16 cellular contexts compared by ENCODE assay signal in the genomic region with DNA sequence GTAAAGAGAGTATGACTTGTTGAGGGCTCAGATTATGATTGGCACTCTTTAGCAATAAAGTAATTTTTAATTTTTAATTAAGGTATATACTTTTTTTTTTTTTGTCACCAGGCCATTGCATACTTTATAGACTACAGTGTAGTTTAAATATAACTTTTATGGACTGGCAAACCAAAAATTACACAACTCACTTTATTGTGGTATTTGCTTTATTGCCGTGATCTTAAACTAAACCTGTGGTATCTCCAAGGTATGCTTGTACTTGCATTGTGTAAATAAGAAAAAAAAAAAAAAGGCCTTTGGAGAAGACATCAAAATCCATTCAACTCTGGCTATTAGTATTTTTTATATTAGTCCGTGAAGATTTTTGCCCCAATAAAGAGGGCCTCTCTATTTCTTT.
"Had no signal": no experiment of that assay in that cellular context is flagged by ENCODE, and none has a peak within 500 bp of the region (broad histone marks: within the 10 kb centered on the region; RNA-seq: fewer than 3 reads in every experiment).

No MANE protein-coding gene starts in this region.

- H3K27ac ChIP-seq: coronary artery, esophagus muscularis mucosa, foreskin keratinocyte, gastroesophageal sphincter, heart left ventricle, lower lobe of right lung had no signal

- H3K27ac Mint-ChIP-seq: dendritic cell treated with granulocyte-macrophage colony-stimulating factor and Interleukin-4, amounts not matched to agents 40 ng/mL and 50 ng/mL, for 4 days; mesothelial cell of epicardium; naive thymus-derived CD4-positive, alpha-beta T cell had no signal

- ATAC-seq: foreskin keratinocyte; gastroesophageal sphincter; heart left ventricle; left cardiac atrium; left lobe of liver; left ventricle myocardium superior; lower lobe of right lung; naive thymus-derived CD4-positive, alpha-beta T cell had no signal

- H3K9me3 Mint-ChIP-seq: dendritic cell treated with granulocyte-macrophage colony-stimulating factor and Interleukin-4, amounts not matched to agents 40 ng/mL and 50 ng/mL, for 4 days had no signal

- H3K27me3 Mint-ChIP-seq: dendritic cell treated with granulocyte-macrophage colony-stimulating factor and Interleukin-4, amounts not matched to agents 40 ng/mL and 50 ng/mL, for 4 days; naive thymus-derived CD4-positive, alpha-beta T cell had no signal

- H3K4me1 ChIP-seq: esophagus muscularis mucosa, foreskin keratinocyte, gastroesophageal sphincter, heart left ventricle, lower lobe of right lung had no signal

- H3K4me3 ChIP-seq: coronary artery, esophagus muscularis mucosa, gastroesophageal sphincter, heart left ventricle, lower lobe of right lung had no signal

- H3K9me3 ChIP-seq: esophagus muscularis mucosa, lower lobe of right lung had no signal

- H3K36me3 ChIP-seq: esophagus muscularis mucosa, gastroesophageal sphincter, heart left ventricle, lower lobe of right lung had no signal

- H3K4me1 Mint-ChIP-seq: mesothelial cell of epicardium; naive thymus-derived CD4-positive, alpha-beta T cell had no signal

- H3K36me3 Mint-ChIP-seq: mesothelial cell of epicardium; naive thymus-derived CD4-positive, alpha-beta T cell had no signal

- H3K27me3 ChIP-seq: esophagus muscularis mucosa, foreskin keratinocyte, gastroesophageal sphincter, heart left ventricle had no signal

- DNase-seq: effector CD4-positive, alpha-beta T cell; effector memory CD4-positive, alpha-beta T cell; foreskin keratinocyte; heart left ventricle; hippocampal formation; left cardiac atrium; left ventricle myocardium superior; lower lobe of right lung; mesenchymal stem cell; naive thymus-derived CD4-positive, alpha-beta T cell had no signal

- H3K4me3 Mint-ChIP-seq: dendritic cell treated with granulocyte-macrophage colony-stimulating factor and Interleukin-4, amounts not matched to agents 40 ng/mL and 50 ng/mL, for 4 days; mesothelial cell of epicardium; naive thymus-derived CD4-positive, alpha-beta T cell had no signal
